In the genomic region with DNA sequence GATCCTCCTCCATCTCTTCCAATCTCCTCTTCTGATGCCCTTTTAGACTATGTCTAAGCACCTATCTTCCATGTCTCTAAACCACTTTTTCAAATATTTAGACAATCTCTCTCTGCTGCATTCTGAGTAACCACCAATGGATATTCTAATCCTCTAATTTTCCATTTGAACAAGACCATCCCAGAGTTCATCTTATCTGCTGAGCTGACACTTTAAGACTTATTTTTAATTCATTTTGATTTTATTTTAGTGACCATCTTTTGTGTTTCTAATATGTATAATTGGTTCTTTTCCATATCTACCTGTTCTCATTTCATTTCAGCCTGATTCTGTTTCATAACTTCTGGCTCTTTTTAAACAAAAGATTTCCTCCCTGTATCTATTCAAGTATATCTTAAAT, we compare ENCODE assay signal across 23 cellular contexts.
"Had no signal": no experiment of that assay in that cellular context is flagged by ENCODE, and none has a peak within 500 bp of the region (broad histone marks: within the 10 kb centered on the region; RNA-seq: fewer than 3 reads in every experiment).

No MANE protein-coding gene starts in this region.

- DNase-seq: colonic mucosa; cortex of kidney; effector CD8-positive, alpha-beta T cell; effector memory CD8-positive, alpha-beta T cell; endodermal cell; erythroblast; esophagus squamous epithelium; foreskin melanocyte; gastrocnemius medialis; glutamatergic neuron; head of caudate nucleus; heart right ventricle; hippocampal formation; left cardiac atrium; left lung; left ventricle myocardium superior; lower lobe of right lung; mesenchymal stem cell; midbrain had no signal

- H3K4me1 ChIP-seq: colonic mucosa, esophagus squamous epithelium, heart right ventricle, left lung, lower lobe of right lung had no signal

- ATAC-seq: effector memory CD8-positive, alpha-beta T cell; esophagus mucosa; gastrocnemius medialis; heart right ventricle; left cardiac atrium; left lung; left ventricle myocardium superior; lower lobe of right lung had no signal

- H3K27me3 ChIP-seq: colonic mucosa, esophagus squamous epithelium, gastrocnemius medialis, heart right ventricle, left lung had no signal

- H3K9me3 ChIP-seq: colonic mucosa, esophagus squamous epithelium, gastrocnemius medialis, left lung, lower lobe of right lung had no signal

- H3K27ac ChIP-seq: colonic mucosa, epithelial cell of prostate, esophagus squamous epithelium, gastrocnemius medialis, heart right ventricle, left lung, lower lobe of right lung had no signal

- FAIRE-seq: islet of Langerhans, keratinocyte had no signal

- H3K4me3 ChIP-seq: colonic mucosa, esophagus squamous epithelium, gastrocnemius medialis, heart right ventricle, left lung, lower lobe of right lung had no signal

- H3K36me3 ChIP-seq: colonic mucosa, esophagus squamous epithelium, gastrocnemius medialis, heart right ventricle, left lung, lower lobe of right lung had no signal
